ENCODE assay signal across 15 cellular contexts in genomic region chr5:134502259-134502658, GRCh38. TPM values are rescaled to one million over a fixed set of nuclear protein-coding genes. Genes with fewer than 3 reads are reported as not detected.
A peak's percentile ranks its signal among the peaks of the same experiment; 100 is the strongest.
DNase-seq lines count a peak whose midpoint lies in the region; ATAC-seq, FAIRE-seq and TF ChIP-seq lines count a peak whose summit lies in the region.
"Had no signal": no experiment of that assay in that cellular context is flagged by ENCODE, and none has a peak within 500 bp of the region (broad histone marks: within the 10 kb centered on the region; RNA-seq: fewer than 3 reads in every experiment).

No MANE protein-coding gene starts in this region.

- no peaks in the 10 kb centered on the region for H4K20me1 ChIP-seq in BLaER1
- H4K20me1 ChIP-seq in PC-9 (ENCODE audit: insufficient read depth), result no peaks in the 10 kb centered on the region

- H3K36me3 ChIP-seq in BLaER1, result no peaks in the 10 kb centered on the region
- no peaks in the 10 kb centered on the region for H3K36me3 ChIP-seq in PC-9 (ENCODE audit: low read depth)
- H3K36me3 ChIP-seq: ascending aorta, colonic mucosa, neutrophil, sigmoid colon, thyroid gland had no signal

- no peak for TF ChIP-seq EP300 in A549 (IDR thresholded peaks at IDR 0.05)

- H3K4me1 ChIP-seq in A549, result peaks cover 49% of the 10 kb centered on the region
- H3K4me1 ChIP-seq in BLaER1, result peaks cover 54% of the 10 kb centered on the region
- H3K4me1 ChIP-seq in PC-9 (replicated peaks; ENCODE audit: insufficient read depth), result peaks cover 58% of the 10 kb centered on the region

- H3K9me3 Mint-ChIP-seq in dendritic cell treated with granulocyte-macrophage colony-stimulating factor and Interleukin-4, amounts not matched to agents 40 ng/mL and 50 ng/mL, for 4 days, result no peaks in the 10 kb centered on the region
- H3K9me3 Mint-ChIP-seq: CD8-positive, alpha-beta T cell had no signal

- no peak overlapping the region for H2AFZ ChIP-seq in PC-9

- no peaks in the 10 kb centered on the region for H3K36me3 Mint-ChIP-seq in dendritic cell treated with granulocyte-macrophage colony-stimulating factor and Interleukin-4, amounts not matched to agents 40 ng/mL and 50 ng/mL, for 4 days (ENCODE audit: low read depth)
- H3K36me3 Mint-ChIP-seq: CD8-positive, alpha-beta T cell had no signal

- peaks cover 19% of the 10 kb centered on the region for H3K4me1 Mint-ChIP-seq in dendritic cell treated with granulocyte-macrophage colony-stimulating factor and Interleukin-4, amounts not matched to agents 40 ng/mL and 50 ng/mL, for 4 days (ENCODE audit: low read depth)

- no peak for DNase-seq in A549 (ENCODE audit: low read depth in 1 of 2, low spot score in 1 of 2)
- DNase-seq in PC-9, result no peak
- DNase-seq in NCI-H2171 (lab: John Stamatoyannopoulos, UW), result no peak
- no peak for DNase-seq in retina
- DNase-seq in NCI-H2227 treated with DMSO at 0.1 percent for 48 hours (lab: John Stamatoyannopoulos, UW), result no peak
- DNase-seq: CD8-positive, alpha-beta T cell; colonic mucosa; EL; mesendoderm; sigmoid colon; thyroid gland had no signal

- H3K79me2 ChIP-seq in PC-9 (ENCODE audit: low read depth), result 0 out of 2 replicates have a peak, but pooled peaks cover 1% of the 10 kb centered on the region

- CTCF ChIA-PET in A549 (lab: Yijun Ruan, JAX), result interaction anchor here (1.1 to 4.2 kb wide), 7 partner anchors 9 to 91 kb away, joined by 3 to 24 read pairs (median 4); partner anchors contain the start of gene CDKN2AIPNL
- CTCF ChIA-PET in PC-9 (lab: Charles Lee), result no interaction called here

- BruUV-seq in PC-9 (replicated peaks; lab: Mats Ljungman, UMichigan), result no TSS peak

- intact Hi-C loops in PC-9 (cut with micrococcal nuclease; ENCODE audit: unreplicated experiment), result no loop called here
- intact Hi-C loops in dendritic cell treated with granulocyte-macrophage colony-stimulating factor and Interleukin-4, amounts not matched to agents 40 ng/mL and 50 ng/mL, for 4 days (cut with micrococcal nuclease), result no loop called here

- ATAC-seq in A549, result no peak
- ATAC-seq: CD8-positive, alpha-beta T cell had no signal

- no peaks in the 10 kb centered on the region for H3K9me3 ChIP-seq in A549
- H3K9me3 ChIP-seq in BLaER1, result no peaks in the 10 kb centered on the region
- H3K9me3 ChIP-seq in PC-9 (ENCODE audit: insufficient read depth, low read depth), result no peaks in the 10 kb centered on the region
- H3K9me3 ChIP-seq: ascending aorta, colonic mucosa, neutrophil, sigmoid colon, thyroid gland had no signal

- H3K4me3 Mint-ChIP-seq in dendritic cell treated with granulocyte-macrophage colony-stimulating factor and Interleukin-4, amounts not matched to agents 40 ng/mL and 50 ng/mL, for 4 days, result no peak overlapping the region
- H3K4me3 Mint-ChIP-seq: CD8-positive, alpha-beta T cell had no signal

- H3K4me2 ChIP-seq in A549, result peak overlapping the region; percentile 58; the same call in 2 of the 3 replicates
- peak overlapping the region; percentile 94 for H3K4me2 ChIP-seq in BLaER1
- no peak overlapping the region for H3K4me2 ChIP-seq in PC-9

- peaks cover 41% of the 10 kb centered on the region for H3F3A ChIP-seq in PC-9 (ENCODE audit: insufficient read depth, low read depth)

- no peak overlapping the region for H3K9ac ChIP-seq in BLaER1

- no peak for FAIRE-seq in A549 (lab: Jason Lieb, UNC)

- H3K4me3 ChIP-seq in A549 (no peak overlapping the region), BLaER1 (no peak overlapping the region), PC-9 (no peak overlapping the region)
- H3K4me3 ChIP-seq: ascending aorta, colonic mucosa, sigmoid colon, thyroid gland had no signal

- TF ChIP-seq POLR2A in A549 (IDR thresholded peaks at IDR 0.05; ENCODE audit: low read length), result no peak

- no peaks in the 10 kb centered on the region for H3K9me2 ChIP-seq in PC-9 (ENCODE audit: insufficient read depth)

- 91% methylated on average over 2 of the region's 2 CpGs for WGBS in A549 (ENCODE audit: missing lambda C conversion rate)

- POLR2A ChIA-PET in A549 (lab: Yijun Ruan, JAX) (interaction anchor here (1.2 to 2.5 kb wide), 4 partner anchors 24 to 65 kb away, joined by 5 to 41 read pairs (median 6); no protein-coding TSS in a partner anchor), PC-9 (lab: Charles Lee; ENCODE audit: unreplicated experiment) (interaction anchor here (0.7 kb wide), 1 partner anchor 53 kb away, joined by 3 read pairs; no protein-coding TSS in a partner anchor)

- TF ChIP-seq CTCF in A549 (IDR thresholded peaks at IDR 0.05) (no peak), PC-9 (conservative IDR thresholded peaks at IDR 0.05) (no peak)

- H3K27me3 ChIP-seq in BLaER1 (peaks cover 6% of the 10 kb centered on the region; the same call in 1 of the 2 replicates), PC-9 (ENCODE audit: insufficient read depth, low read depth) (no peaks in the 10 kb centered on the region)
- H3K27me3 ChIP-seq: ascending aorta, colonic mucosa, neutrophil, sigmoid colon, thyroid gland had no signal

- H3K27ac Mint-ChIP-seq in dendritic cell treated with granulocyte-macrophage colony-stimulating factor and Interleukin-4, amounts not matched to agents 40 ng/mL and 50 ng/mL, for 4 days, result peak overlapping the region; percentile 4
- H3K27ac Mint-ChIP-seq: CD8-positive, alpha-beta T cell had no signal

- no peaks in the 10 kb centered on the region for H3K27me3 Mint-ChIP-seq in dendritic cell treated with granulocyte-macrophage colony-stimulating factor and Interleukin-4, amounts not matched to agents 40 ng/mL and 50 ng/mL, for 4 days

- no peak for TF ChIP-seq RAD21 in A549 (conservative IDR thresholded peaks at IDR 0.05 in 1 of 2, IDR thresholded peaks at IDR 0.05 in 1 of 2)

- H3K27ac ChIP-seq in A549, result peak overlapping the region; percentile 93 to 94
- H3K27ac ChIP-seq in BLaER1, result no peak overlapping the region
- peak overlapping the region; percentile 86; the same call in 1 of the 2 replicates for H3K27ac ChIP-seq in PC-9

TF ChIP-seq in A549, 52 proteins besides CTCF, POLR2A, EP300 and RAD21 (continues in another document):
- TF ChIP-seq ELK1 (IDR thresholded peaks at IDR 0.05; ENCODE audit: low read depth, low read length) (no peak), ZNF302 (CRISPR knock-in tag; IDR thresholded peaks at IDR 0.05) (no peak), TP53 (CRISPR knock-in tag; IDR thresholded peaks at IDR 0.05) (no peak), MAZ (IDR thresholded peaks at IDR 0.05; ENCODE audit: borderline replicate concordance, low read depth, low read length) (no peak), ESRRA (IDR thresholded peaks at IDR 0.05; ENCODE audit: borderline replicate concordance, low read length) (no peak), TFCP2L1 (CRISPR knock-in tag; IDR thresholded peaks at IDR 0.05) (no peak), HOXB5 (CRISPR knock-in tag; IDR thresholded peaks at IDR 0.05) (no peak), ZSCAN20 (CRISPR knock-in tag; IDR thresholded peaks at IDR 0.05) (no peak), CHD4 (IDR thresholded peaks at IDR 0.05; ENCODE audit: borderline replicate concordance) (no peak), MAX (IDR thresholded peaks at IDR 0.05) (no peak), NPAS2 (CRISPR knock-in tag; IDR thresholded peaks at IDR 0.05; ENCODE audit: borderline replicate concordance) (no peak), ZC3H11A (IDR thresholded peaks at IDR 0.05) (no peak), HES2 (IDR thresholded peaks at IDR 0.05) (no peak), REST (IDR thresholded peaks at IDR 0.05) (no peak)

RNA-seq across cellular contexts. Expression of gene JADE2, which starts 23.2 kb away (rescaled TPM):
- polyA plus RNA-seq in A549 (2011; rRNA removed) (21.7 and 24.0 TPM in 2 replicates), A549 (2017; fragmentation: RNase III; extraction: RNeasy Plus Mini Kit Qiagen cat#74134 plus additional on column Dnase treatment) (23.7 to 27.1 TPM (median 27.0 TPM) in 3 replicates)
- 21.2 and 29.1 TPM in 2 replicates for polyA plus RNA-seq in A549 (2012; cell fraction: cytosol; rRNA removed)
- polyA plus RNA-seq in A549 (2012; cell fraction: nucleus; rRNA removed), result 30.8 and 36.0 TPM in 2 replicates
- 48.2 and 50.5 TPM in 2 replicates for polyA minus RNA-seq in A549 (2011; rRNA and poly(A)+ RNA removed)
- total RNA-seq in PC-9 (2021), result 82.1 and 83.5 TPM in 2 replicates
